In genomic region chr2:156526950-156527636, GRCh38 we compare ENCODE assay signal across 15 cellular contexts.
DNase-seq lines count a peak whose midpoint lies in the region; ATAC-seq and TF ChIP-seq lines count a peak whose summit lies in the region.
"Had no signal": no experiment of that assay in that cellular context is flagged by ENCODE, and none has a peak within 500 bp of the region (broad histone marks: within the 10 kb centered on the region; RNA-seq: fewer than 3 reads in every experiment).

No MANE protein-coding gene starts in this region.

- no peak overlapping the region for H4K8ac ChIP-seq in mesenchymal stem cell (ENCODE audit: low read length)

- H3K9ac ChIP-seq in mesenchymal stem cell (ENCODE audit: low read length), result no peak overlapping the region

- H3K4me1 ChIP-seq in mesenchymal stem cell (ENCODE audit: control insufficient read depth, insufficient read depth, low read depth, low read length), result no peaks in the 10 kb centered on the region
- H3K4me1 ChIP-seq: tibial artery had no signal

- H2BK5ac ChIP-seq in mesenchymal stem cell (ENCODE audit: low read depth, low read length, poor library complexity, severe bottlenecking), result no peak overlapping the region

- H2AK5ac ChIP-seq in mesenchymal stem cell (ENCODE audit: low read length, severe bottlenecking), result no peak overlapping the region

- DNase-seq in NAMALWA (ENCODE audit: low spot score) (peak; percentile 4), middle frontal gyrus (ENCODE audit: extremely low spot score, low spot score) (no peak), substantia nigra (lab: John Stamatoyannopoulos, UW) (no peak), COLO668 (lab: John Stamatoyannopoulos, UW; ENCODE audit: unreplicated experiment) (no peak), mesenchymal stem cell (no peak)
- DNase-seq: activated CD4-positive, alpha-beta T cell treated with anti-CD3 and anti-CD28 coated beads, Interleukin-2, amount 10 ng/mL, durations not matched to agents 24 days and 14 days; amygdala; CD8-positive, alpha-beta memory T cell; Karpas-422; NCI-H226; stimulated activated CD4-positive, alpha-beta T cell treated with anti-CD3 and anti-CD28 coated beads, Interleukin-2, amount 100 ng/mL, for 24 hours; tibial artery had no signal

- no peak overlapping the region for H3K23ac ChIP-seq in mesenchymal stem cell (ENCODE audit: low read length in 2 of 2)

- H3K18ac ChIP-seq in mesenchymal stem cell (ENCODE audit: low read depth in 1 of 2, low read length in 2 of 2), result no peak overlapping the region

- no peak overlapping the region for H3K4me3 ChIP-seq in mesenchymal stem cell (ENCODE audit: insufficient read depth in 1 of 2, low read depth in 1 of 2, low read length in 2 of 2)
- H3K4me3 ChIP-seq: tibial artery had no signal

- peak; percentile 93 for ATAC-seq in GM18505 (IDR thresholded peaks at IDR 0.05; ENCODE audit: unreplicated experiment)
- peak; percentile 98 for ATAC-seq in GM19455 (IDR thresholded peaks at IDR 0.05; ENCODE audit: unreplicated experiment)
- peak; percentile 98 for ATAC-seq in HG02938 (IDR thresholded peaks at IDR 0.05; ENCODE audit: unreplicated experiment)

- H2AFZ ChIP-seq in mesenchymal stem cell (ENCODE audit: low read depth, low read length), result no peak overlapping the region

- H2BK15ac ChIP-seq in mesenchymal stem cell (ENCODE audit: low read depth, poor library complexity, severe bottlenecking), result no peak overlapping the region

- no peak overlapping the region for H3K27ac ChIP-seq in substantia nigra (ENCODE audit: low read depth, low read length, poor library complexity, severe bottlenecking)
- no peak overlapping the region for H3K27ac ChIP-seq in mesenchymal stem cell (ENCODE audit: low read length, poor library complexity, severe bottlenecking)
- H3K27ac ChIP-seq: tibial artery had no signal

- H3K14ac ChIP-seq in mesenchymal stem cell (ENCODE audit: low read length in 2 of 2), result no peak overlapping the region

- no peak overlapping the region for H3K4ac ChIP-seq in mesenchymal stem cell (ENCODE audit: low read depth in 1 of 2, low read length in 2 of 2)

- H3K79me1 ChIP-seq in mesenchymal stem cell (replicated peaks; ENCODE audit: low read length, poor library complexity, severe bottlenecking), result no peaks in the 10 kb centered on the region

- H4K91ac ChIP-seq in mesenchymal stem cell (ENCODE audit: low read length), result no peak overlapping the region

- H3K27me3 ChIP-seq in mesenchymal stem cell (ENCODE audit: control insufficient read depth in 1 of 2, insufficient read depth in 1 of 2, low read length in 2 of 2), result no peaks in the 10 kb centered on the region
- H3K27me3 ChIP-seq: tibial artery had no signal

- no peak overlapping the region for H2BK120ac ChIP-seq in mesenchymal stem cell (ENCODE audit: low read depth, low read length)

- H3K4me2 ChIP-seq in mesenchymal stem cell (ENCODE audit: low read length, poor library complexity, severe bottlenecking), result no peak overlapping the region

- peaks cover 4 to 10% of the 10 kb centered on the region in 2 experiments for H3K36me3 ChIP-seq in mesenchymal stem cell (ENCODE audit: control insufficient read depth in 1 of 2, insufficient read depth in 2 of 2, low read depth in 1 of 2, low read length in 2 of 2)

- H3K9me3 ChIP-seq in mesenchymal stem cell (ENCODE audit: control insufficient read depth, low read length), result no peaks in the 10 kb centered on the region
- H3K9me3 ChIP-seq: tibial artery had no signal

- 100% methylated on average over 1 of the region's 2 CpGs for WGBS in mesenchymal stem cell

- TF ChIP-seq POLR2A in GM18505 (IDR thresholded peaks at IDR 0.05; ENCODE audit: borderline replicate concordance, extremely low read depth, insufficient read depth, insufficient read length), result no peak

- no peak overlapping the region for H2BK12ac ChIP-seq in mesenchymal stem cell (ENCODE audit: low read length in 2 of 2)
